ENCODE assay signal across 8 cellular contexts in the genomic region with DNA sequence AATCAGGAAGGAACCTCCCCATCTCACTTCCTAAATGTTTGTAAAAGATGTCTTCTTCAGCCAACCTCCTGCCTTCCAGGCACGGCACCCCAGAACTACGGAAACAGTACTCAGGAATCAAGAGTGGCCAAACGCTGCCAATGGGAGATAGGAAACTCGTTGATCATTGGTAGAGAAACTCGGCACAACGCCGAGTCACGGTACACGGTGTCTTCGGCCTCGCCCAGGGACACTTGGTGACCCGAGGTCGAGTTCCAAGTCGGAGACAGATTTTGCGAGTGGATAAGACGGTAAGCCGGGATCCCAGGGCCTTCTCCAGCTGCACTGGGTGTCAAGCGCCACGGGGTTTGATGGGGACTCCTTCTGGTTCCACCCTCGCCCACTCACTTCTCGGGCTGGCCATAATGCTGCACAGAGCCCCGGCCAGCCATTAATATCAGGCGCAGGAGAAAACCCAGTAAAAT. TPM values are rescaled to one million over a fixed set of nuclear protein-coding genes. Genes with fewer than 3 reads are reported as not detected.
DNase-seq lines count a peak whose midpoint lies in the region; ATAC-seq and TF ChIP-seq lines count a peak whose summit lies in the region.

No MANE protein-coding gene starts in this region.

- under 1% methylated on average over 23 of the region's 23 CpGs for WGBS in urinary bladder

- TF ChIP-seq CTCF in HFFc6 (IDR thresholded peaks at IDR 0.05) (no peak), mucosa of descending colon (IDR thresholded peaks at IDR 0.05) (no peak)

- H3K4me3 Mint-ChIP-seq in activated naive CD4-positive, alpha-beta T cell treated with anti-CD3 and anti-CD28 coated beads for 36 hours, result peak overlapping the region; percentile 96
- H3K4me3 Mint-ChIP-seq in HFFc6, result peak overlapping the region; percentile 93

- peak overlapping the region; percentile 82 for H3K27ac Mint-ChIP-seq in activated naive CD4-positive, alpha-beta T cell treated with anti-CD3 and anti-CD28 coated beads for 36 hours
- peak overlapping the region; percentile 76 for H3K27ac Mint-ChIP-seq in HFFc6

- H3K9me3 ChIP-seq in mucosa of descending colon, result no peaks in the 10 kb centered on the region

- H3K36me3 Mint-ChIP-seq in activated naive CD4-positive, alpha-beta T cell treated with anti-CD3 and anti-CD28 coated beads for 36 hours (ENCODE audit: low read depth), result peaks cover 2% of the 10 kb centered on the region
- H3K36me3 Mint-ChIP-seq in HFFc6 (ENCODE audit: low read depth), result no peaks in the 10 kb centered on the region

- peak; percentile 87 for TF ChIP-seq POLR2A in erythroblast (IDR thresholded peaks at IDR 0.05; ENCODE audit: low read length)

- no peaks in the 10 kb centered on the region for H3K27me3 Mint-ChIP-seq in activated naive CD4-positive, alpha-beta T cell treated with anti-CD3 and anti-CD28 coated beads for 36 hours (ENCODE audit: low read depth)
- no peaks in the 10 kb centered on the region; the same call in 1 of the 2 replicates for H3K27me3 Mint-ChIP-seq in HFFc6 (ENCODE audit: insufficient read depth)

- H3K4me3 ChIP-seq in mucosa of descending colon (peak overlapping the region; percentile 42), urinary bladder (ENCODE audit: low read depth, low read length) (peak overlapping the region; percentile 59)

- peak; percentile 90 for ATAC-seq in mucosa of descending colon

- peak; percentile 42 for DNase-seq in activated naive CD4-positive, alpha-beta T cell treated with anti-CD3 and anti-CD28 coated beads for 36 hours
- no peak for DNase-seq in activated naive CD4-positive, alpha-beta T cell (lab: John Stamatoyannopoulos, UW)
- DNase-seq in HFFc6 (peak; percentile 74), M059J (ENCODE audit: low read depth) (peak; percentile 82), T-helper 22 cell (ENCODE audit: low read depth) (peak; percentile 35), erythroblast (lab: John Stamatoyannopoulos, UW) (peak; percentile 91 to 93), mucosa of descending colon (peak; percentile 79 to 82 (median 82))

- H3K4me1 Mint-ChIP-seq in activated naive CD4-positive, alpha-beta T cell treated with anti-CD3 and anti-CD28 coated beads for 36 hours (ENCODE audit: low read depth), result peaks cover 34% of the 10 kb centered on the region
- H3K4me1 Mint-ChIP-seq in HFFc6 (ENCODE audit: low read depth), result peaks cover 44% of the 10 kb centered on the region

- CTCF ChIA-PET in activated naive CD4-positive, alpha-beta T cell treated with anti-CD3 and anti-CD28 coated beads for 36 hours (lab: Charles Lee), result interaction anchor here (0.6 to 2.0 kb wide), 3 partner anchors 12 to 731 kb away, joined by 4 to 7 read pairs (median 4); no protein-coding TSS in a partner anchor

- no peak overlapping the region for H3K27ac ChIP-seq in urinary bladder (ENCODE audit: low read depth)

- H3K36me3 ChIP-seq in mucosa of descending colon (ENCODE audit: low read depth) (no peaks in the 10 kb centered on the region), urinary bladder (ENCODE audit: insufficient read depth) (no peaks in the 10 kb centered on the region)

- H3K4me1 ChIP-seq in mucosa of descending colon (ENCODE audit: low read depth) (peaks cover 17% of the 10 kb centered on the region), urinary bladder (ENCODE audit: insufficient read depth) (no peaks in the 10 kb centered on the region)

- no peaks in the 10 kb centered on the region for H3K9me3 Mint-ChIP-seq in activated naive CD4-positive, alpha-beta T cell treated with anti-CD3 and anti-CD28 coated beads for 36 hours
- H3K9me3 Mint-ChIP-seq in HFFc6, result no peaks in the 10 kb centered on the region

- intact Hi-C loops in activated naive CD4-positive, alpha-beta T cell treated with anti-CD3 and anti-CD28 coated beads for 36 hours (cut with micrococcal nuclease), result loop anchor here (1.0 to 5.0 kb wide), 6 partner anchors 93 to 1036 kb away; partner anchors contain the start of genes NR2F1, NR2F1-AS1 and SKIC3
- intact Hi-C loops in mucosa of descending colon (cut with DNase I, micrococcal nuclease), result no loop called here

RNA-seq across cellular contexts. Expression of gene KIAA0825, which starts 0.3 kb away (rescaled TPM):
- under 1 TPM; 0.07 to 0.24 TPM for total RNA-seq in activated naive CD4-positive, alpha-beta T cell treated with anti-CD3 and anti-CD28 coated beads for 36 hours
- 1 to 10 TPM; 1.3 to 2.8 (median 1.7) TPM for total RNA-seq in HFFc6 (2021; fragmentation: NEBNext Ultra II Directional; extraction: Animal tissue kit (Norgen Biotek cat#: 25700))
- 0.32 and 0.49 TPM in 2 replicates for total RNA-seq in M059J (2014; rRNA removed; shearing (Covaris generic))
- total RNA-seq in mucosa of descending colon (1 to 10 TPM; 2.6 to 3.6 (median 3.1) TPM), urinary bladder (25.5 TPM)
- 0.79 TPM for polyA plus RNA-seq in urinary bladder

RNA-seq across cellular contexts. Expression of gene SLF1, which starts 0.4 kb away (rescaled TPM):
- total RNA-seq in activated naive CD4-positive, alpha-beta T cell treated with anti-CD3 and anti-CD28 coated beads for 36 hours, result 10 to 100 TPM; 12.4 to 12.8 TPM
- 1 to 10 TPM; 3.3 to 6.6 (median 5.0) TPM for total RNA-seq in HFFc6 (2021; fragmentation: NEBNext Ultra II Directional; extraction: Animal tissue kit (Norgen Biotek cat#: 25700))
- total RNA-seq in M059J (2014; rRNA removed; shearing (Covaris generic)), result 13.3 and 15.6 TPM in 2 replicates
- total RNA-seq in mucosa of descending colon (1 to 10 TPM; 4.8 to 6.6 (median 6.2) TPM), urinary bladder (27.3 TPM)
- 2.1 TPM for polyA plus RNA-seq in urinary bladder

Comparison
In these comparisons a context has a peak if more than half of its experiments do, and no peak if none do; other contexts are left out.
1. DNase-seq: peak in activated naive CD4-positive, alpha-beta T cell treated with anti-CD3 and anti-CD28 coated beads for 36 hours (single experiment), HFFc6 (single experiment), M059J (single experiment), T-helper 22 cell (single experiment), erythroblast (2 of 2) and mucosa of descending colon (3 of 3); none in activated naive CD4-positive, alpha-beta T cell (0 of 4).